In genomic region chr9:33165263-33166151, GRCh38 we compare ENCODE assay signal across 1 cellular context.
TF ChIP-seq lines count a peak whose summit lies in the region.

No MANE protein-coding gene starts in this region.

TF ChIP-seq in HepG2, 621 proteins besides CTCF, POLR2A, EP300 and RAD21 (continued from another document and continues in another):
- TF ChIP-seq RNF219 (CRISPR knock-in tag; IDR thresholded peaks at IDR 0.05): peak; percentile 78
- peak; percentile 53 for TF ChIP-seq CCDC6 (CRISPR knock-in tag; IDR thresholded peaks at IDR 0.05)
- no peak for TF ChIP-seq TFDP2 (CRISPR knock-in tag; IDR thresholded peaks at IDR 0.05)
- TF ChIP-seq GRHL1 (CRISPR knock-in tag; conservative IDR thresholded peaks at IDR 0.05): no peak
- TF ChIP-seq GMEB2 (CRISPR knock-in tag; IDR thresholded peaks at IDR 0.05; ENCODE audit: low read depth): no peak
- TF ChIP-seq U2AF1 (optimal IDR thresholded peaks at IDR 0.05; ENCODE audit: low read depth, low read length): no peak
- TF ChIP-seq SMARCC2 (IDR thresholded peaks at IDR 0.05): no peak
- TF ChIP-seq SKI (IDR thresholded peaks at IDR 0.05; ENCODE audit: partially characterized antibody): peak; percentile 91
- peak; percentile 87 for TF ChIP-seq ZNF574 (CRISPR knock-in tag; IDR thresholded peaks at IDR 0.05)
- TF ChIP-seq KIAA2018 (CRISPR knock-in tag; IDR thresholded peaks at IDR 0.05; ENCODE audit: borderline replicate concordance): no peak
- no peak for TF ChIP-seq HMGXB3 (CRISPR knock-in tag; IDR thresholded peaks at IDR 0.05; ENCODE audit: borderline replicate concordance)
- no peak for TF ChIP-seq CC2D1A (CRISPR knock-in tag; IDR thresholded peaks at IDR 0.05)
- peak; percentile 89 for TF ChIP-seq TBX2 (CRISPR knock-in tag; IDR thresholded peaks at IDR 0.05; ENCODE audit: borderline replicate concordance)
- TF ChIP-seq NRL (CRISPR knock-in tag; IDR thresholded peaks at IDR 0.05; ENCODE audit: borderline replicate concordance): no peak
- no peak for TF ChIP-seq GTF3A (CRISPR knock-in tag; conservative IDR thresholded peaks at IDR 0.05)
- TF ChIP-seq RBFOX2 (IDR thresholded peaks at IDR 0.05; ENCODE audit: low read depth, low read length): 0 out of 2 replicates have a peak, but pooled peaks have one; percentile 33
- 0 out of 2 replicates have a peak, but pooled peaks have one; percentile 15 for TF ChIP-seq ZKSCAN1 (IDR thresholded peaks at IDR 0.05; ENCODE audit: low read length)
- no peak for TF ChIP-seq LBX2 (CRISPR knock-in tag; IDR thresholded peaks at IDR 0.05; ENCODE audit: borderline replicate concordance)
- TF ChIP-seq GATAD2A (CRISPR knock-in tag; IDR thresholded peaks at IDR 0.05): peak; percentile 91
- no peak for TF ChIP-seq TRAFD1 (CRISPR knock-in tag; IDR thresholded peaks at IDR 0.05; ENCODE audit: borderline replicate concordance)
- TF ChIP-seq LCORL (IDR thresholded peaks at IDR 0.05): no peak
- TF ChIP-seq LCORL (CRISPR knock-in tag; IDR thresholded peaks at IDR 0.05): peak; percentile 89
- no peak for TF ChIP-seq PLRG1 (conservative IDR thresholded peaks at IDR 0.05)
